16 cellular contexts compared by ENCODE assay signal in the genomic region with DNA sequence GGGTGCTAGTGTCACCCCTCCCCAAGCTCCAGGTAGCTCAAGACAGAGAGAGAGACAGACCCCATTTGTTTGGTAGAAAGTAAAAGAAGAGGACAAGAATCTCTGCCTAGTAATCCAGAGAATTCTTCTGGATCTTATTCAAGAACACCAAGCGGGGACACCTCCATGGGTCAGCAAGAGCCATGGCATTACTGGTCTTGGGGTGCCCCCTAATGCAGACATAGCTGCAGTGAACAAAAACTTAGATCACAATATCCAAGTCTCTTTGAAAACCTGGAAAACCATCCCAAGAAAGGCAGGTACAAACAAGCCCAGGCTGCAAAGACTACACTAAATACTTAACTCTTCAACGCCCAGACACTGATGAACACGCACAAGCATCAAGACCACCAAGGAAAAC. TPM values are rescaled to one million over a fixed set of nuclear protein-coding genes. Genes with fewer than 3 reads are reported as not detected.
DNase-seq lines count a peak whose midpoint lies in the region; ATAC-seq, FAIRE-seq and TF ChIP-seq lines count a peak whose summit lies in the region.
"Had no signal": no experiment of that assay in that cellular context is flagged by ENCODE, and none has a peak within 500 bp of the region (broad histone marks: within the 10 kb centered on the region; RNA-seq: fewer than 3 reads in every experiment).

No MANE protein-coding gene starts in this region.

- TF ChIP-seq CTCF in A549 (IDR thresholded peaks at IDR 0.05) (no peak), RWPE2 (IDR thresholded peaks at IDR 0.05; ENCODE audit: poor library complexity, severe bottlenecking) (peak; percentile 8), fibroblast of pulmonary artery (IDR thresholded peaks at IDR 0.05; ENCODE audit: low read length, missing control alignments) (peak; percentile 32), ascending aorta (IDR thresholded peaks at IDR 0.05) (no peak)

- WGBS in A549 (ENCODE audit: missing lambda C conversion rate), result 55% methylated on average over 3 of the region's 3 CpGs

- no peak overlapping the region for H3K4me3 Mint-ChIP-seq in activated T-cell treated with anti-CD3 and anti-CD28 coated beads, Interleukin-2, amount 50 U/mL, for 4 hours

- H3K4me3 ChIP-seq in A549 (no peak overlapping the region), RWPE2 (ENCODE audit: severe bottlenecking) (no peak overlapping the region), fibroblast of pulmonary artery (replicated peaks; ENCODE audit: low read depth, low read length) (no peak overlapping the region), ascending aorta (no peak overlapping the region)
- H3K4me3 ChIP-seq: BLaER1 treated with 17β-estradiol and CSF1 and Interleukin-3, amounts not matched to agents 10 nM and 100 nM; esophagus squamous epithelium had no signal

- H3K9me3 Mint-ChIP-seq in activated T-cell treated with anti-CD3 and anti-CD28 coated beads, Interleukin-2, amount 50 U/mL, for 4 hours, result no peaks in the 10 kb centered on the region
- H3K9me3 Mint-ChIP-seq: activated naive CD4-positive, alpha-beta T cell treated with anti-CD3 and anti-CD28 coated beads, Interleukin-2, amount 50 U/mL, for 72 hours had no signal

- DNase-seq in A549 (ENCODE audit: low read depth in 1 of 2, low spot score in 1 of 2) (peak in 1 of 2 experiments; percentile 25), ELR (ENCODE audit: low read depth) (peak; percentile 43), RWPE2 (ENCODE audit: low spot score) (no peak), fibroblast of pulmonary artery (ENCODE audit: low read depth) (peak; percentile 36), NCI-H226 (no peak), foreskin melanocyte (no peak), ascending aorta (ENCODE audit: low spot score in 2 of 2) (no peak)
- DNase-seq in activated T-cell treated with anti-CD3 and anti-CD28 coated beads, Interleukin-2, amount 50 U/mL, for 4 hours, result no peak
- DNase-seq: esophagus squamous epithelium; NCI-H187 treated with DMSO at 0.1 percent for 48 hours; NCI-H774; SHP77; stimulated activated CD4-positive, alpha-beta T cell treated with anti-CD3 and anti-CD28 coated beads, Interleukin-4, amount 100 ng/mL, for 4 hours; stimulated activated naive CD4-positive, alpha-beta T cell had no signal

- H3K27me3 Mint-ChIP-seq in activated T-cell treated with anti-CD3 and anti-CD28 coated beads, Interleukin-2, amount 50 U/mL, for 4 hours (ENCODE audit: low read depth), result no peaks in the 10 kb centered on the region

- no peaks in the 10 kb centered on the region for H3K36me3 Mint-ChIP-seq in activated T-cell treated with anti-CD3 and anti-CD28 coated beads, Interleukin-2, amount 50 U/mL, for 4 hours (ENCODE audit: insufficient read depth)
- H3K36me3 Mint-ChIP-seq: activated naive CD4-positive, alpha-beta T cell treated with anti-CD3 and anti-CD28 coated beads, Interleukin-2, amount 50 U/mL, for 72 hours had no signal

- no peaks in the 10 kb centered on the region for H3K4me1 ChIP-seq in A549
- H3K4me1 ChIP-seq in RWPE2 (ENCODE audit: insufficient read depth, poor library complexity, severe bottlenecking), result no peaks in the 10 kb centered on the region
- no peaks in the 10 kb centered on the region for H3K4me1 ChIP-seq in ascending aorta
- H3K4me1 ChIP-seq: BLaER1 treated with 17β-estradiol and CSF1 and Interleukin-3, amounts not matched to agents 10 nM and 100 nM; esophagus squamous epithelium had no signal

- CTCF ChIA-PET in A549 (lab: Yijun Ruan, JAX), result interaction anchor here (0.6 to 2.3 kb wide), 10 partner anchors 14 to 929 kb away, joined by 3 to 11 read pairs (median 3); no protein-coding TSS in a partner anchor

- TF ChIP-seq EP300 in A549 (IDR thresholded peaks at IDR 0.05), result no peak

- peak in 1 of 2 experiments; percentile 47; a peak in 2 of 6 replicates for ATAC-seq in A549
- ATAC-seq in RWPE2 (ENCODE audit: low read depth), result no peak
- no peak for ATAC-seq in activated T-cell treated with anti-CD3 and anti-CD28 coated beads, Interleukin-2, amount 50 U/mL, for 4 hours
- ATAC-seq: activated naive CD4-positive, alpha-beta T cell treated with anti-CD3 and anti-CD28 coated beads, Interleukin-2, amount 50 U/mL, for 72 hours had no signal

- H3K4me2 ChIP-seq in A549, result no peak overlapping the region
- H3K4me2 ChIP-seq: BLaER1 treated with 17β-estradiol and CSF1 and Interleukin-3, amounts not matched to agents 10 nM and 100 nM had no signal

- no peak for TF ChIP-seq POLR2A in A549 (IDR thresholded peaks at IDR 0.05; ENCODE audit: low read length)

- FAIRE-seq in A549 (lab: Jason Lieb, UNC), result no peak

- H3K27ac ChIP-seq in A549 (no peak overlapping the region), RWPE2 (ENCODE audit: poor library complexity, severe bottlenecking) (no peak overlapping the region), ascending aorta (no peak overlapping the region)
- H3K27ac ChIP-seq: BLaER1 treated with 17β-estradiol and CSF1 and Interleukin-3, amounts not matched to agents 10 nM and 100 nM; esophagus squamous epithelium had no signal

- POLR2A ChIA-PET in A549 (lab: Yijun Ruan, JAX), result no interaction called here

- intact Hi-C loops in ascending aorta (cut with DNase I), result no loop called here

- no peaks in the 10 kb centered on the region for H3K9me3 ChIP-seq in A549
- H3K9me3 ChIP-seq in RWPE2 (ENCODE audit: severe bottlenecking), result no peaks in the 10 kb centered on the region
- H3K9me3 ChIP-seq in ascending aorta, result no peaks in the 10 kb centered on the region
- H3K9me3 ChIP-seq: BLaER1 treated with 17β-estradiol and CSF1 and Interleukin-3, amounts not matched to agents 10 nM and 100 nM; esophagus squamous epithelium had no signal

- H3K36me3 ChIP-seq in RWPE2 (ENCODE audit: low read depth), result no peaks in the 10 kb centered on the region
- no peaks in the 10 kb centered on the region for H3K36me3 ChIP-seq in ascending aorta
- H3K36me3 ChIP-seq: BLaER1 treated with 17β-estradiol and CSF1 and Interleukin-3, amounts not matched to agents 10 nM and 100 nM; esophagus squamous epithelium had no signal

- peak; percentile 30 to 58; a peak in 3 of 5 replicates for TF ChIP-seq RAD21 in A549 (conservative IDR thresholded peaks at IDR 0.05 in 1 of 2, IDR thresholded peaks at IDR 0.05 in 1 of 2)

- H3K4me1 Mint-ChIP-seq in activated T-cell treated with anti-CD3 and anti-CD28 coated beads, Interleukin-2, amount 50 U/mL, for 4 hours (ENCODE audit: low read depth), result no peaks in the 10 kb centered on the region

- H3K27me3 ChIP-seq in RWPE2 (ENCODE audit: insufficient read depth, poor library complexity, severe bottlenecking), result peaks cover 21% of the 10 kb centered on the region
- no peaks in the 10 kb centered on the region for H3K27me3 ChIP-seq in ascending aorta
- H3K27me3 ChIP-seq: BLaER1 treated with 17β-estradiol and CSF1 and Interleukin-3, amounts not matched to agents 10 nM and 100 nM; esophagus squamous epithelium had no signal

TF ChIP-seq in A549, 52 proteins besides CTCF, POLR2A, EP300 and RAD21:
- TF ChIP-seq ZC3H11A (IDR thresholded peaks at IDR 0.05) (no peak), CBX8 (IDR thresholded peaks at IDR 0.05) (no peak), REST (IDR thresholded peaks at IDR 0.05) (no peak), HDAC2 (IDR thresholded peaks at IDR 0.05) (no peak)

RNA-seq across cellular contexts. Expression of gene PDE4D, which starts 29.9 kb away (rescaled TPM):
- polyA plus RNA-seq in A549 (2011; rRNA removed) (182 and 213 TPM in 2 replicates), A549 (2017; fragmentation: RNase III; extraction: RNeasy Plus Mini Kit Qiagen cat#74134 plus additional on column Dnase treatment) (64.2 to 77.3 TPM (median 74.0 TPM) in 3 replicates)
- polyA plus RNA-seq in A549 (2012; cell fraction: cytosol; rRNA removed), result 34.3 and 44.6 TPM in 2 replicates
- polyA plus RNA-seq in A549 (2012; cell fraction: nucleus; rRNA removed), result 82.0 and 84.5 TPM in 2 replicates
- polyA minus RNA-seq in A549 (2011; rRNA and poly(A)+ RNA removed), result 774 and 1,018 TPM in 2 replicates
- total RNA-seq in activated T-cell treated with anti-CD3 and anti-CD28 coated beads, Interleukin-2, amount 50 U/mL, for 4 hours, result 10 to 100 TPM; 13.9 to 17.1 (median 16.7) TPM
- 44.8 TPM for total RNA-seq in ascending aorta

Comparison
In these comparisons a context has a peak if more than half of its experiments do, and no peak if none do; other contexts are left out.
1. DNase-seq: peak in ELR (single experiment) and fibroblast of pulmonary artery (single experiment); none in RWPE2 (single experiment), NCI-H226 (single experiment), activated T-cell treated with anti-CD3 and anti-CD28 coated beads, Interleukin-2, amount 50 U/mL, for 4 hours (single experiment), foreskin melanocyte (single experiment) and ascending aorta (0 of 2).
2. CTCF ChIP-seq: peak in RWPE2 (single experiment) and fibroblast of pulmonary artery (single experiment); none in A549 (single experiment) and ascending aorta (0 of 3).